Comparison of ENCODE assay signal across 11 cellular contexts in the genomic region with DNA sequence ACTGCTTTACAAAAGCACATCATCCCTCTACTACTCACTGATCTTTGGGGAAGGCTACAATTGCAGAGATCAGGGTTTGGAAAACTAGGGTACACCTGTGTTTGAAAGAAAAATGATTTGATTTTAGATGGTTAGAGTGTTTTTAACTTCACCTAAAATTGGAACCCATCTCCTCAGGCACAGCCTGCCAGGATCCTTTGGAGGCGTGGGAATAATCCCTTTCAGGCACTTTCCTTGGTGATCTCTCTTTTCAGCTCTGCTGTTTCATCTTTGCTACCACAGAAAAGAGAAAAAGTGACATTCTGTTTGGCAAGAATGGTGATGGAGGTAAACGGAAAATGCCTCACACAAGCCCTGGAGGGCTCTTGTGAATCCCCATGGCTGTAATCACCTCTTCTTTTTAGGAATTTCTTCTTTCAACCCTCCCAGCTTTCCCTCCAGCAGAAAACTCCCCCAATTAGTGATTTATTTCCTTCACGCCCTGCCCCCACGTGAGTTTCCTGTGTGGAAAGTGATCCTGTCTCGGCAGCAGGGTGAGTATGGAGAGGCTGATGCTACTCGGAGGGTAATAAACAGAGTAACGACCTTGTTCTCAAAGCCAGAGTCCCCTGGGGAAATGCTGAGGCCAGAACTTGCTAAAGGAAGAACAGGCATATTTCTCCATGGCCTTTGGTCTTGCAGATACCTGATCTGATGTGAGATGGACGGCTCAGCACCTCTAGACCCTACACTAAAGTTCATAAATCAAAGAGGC.
"Had no signal": no experiment of that assay in that cellular context is flagged by ENCODE, and none has a peak within 500 bp of the region (broad histone marks: within the 10 kb centered on the region; RNA-seq: fewer than 3 reads in every experiment).

No MANE protein-coding gene starts in this region.

- H3K27ac Mint-ChIP-seq: dendritic cell treated with granulocyte-macrophage colony-stimulating factor and Interleukin-4, amounts not matched to agents 40 ng/mL and 50 ng/mL, for 4 days; effector memory CD8-positive, alpha-beta T cell; progenitor cell of endocrine pancreas; T-helper 2 cell treated with Interferon-gamma antibody and Interleukin-4, amounts not matched to agents 5 μg/mL and 100 μg/mL, for 36 hours had no signal

- H3K4me3 Mint-ChIP-seq: dendritic cell treated with granulocyte-macrophage colony-stimulating factor and Interleukin-4, amounts not matched to agents 40 ng/mL and 50 ng/mL, for 4 days; effector memory CD8-positive, alpha-beta T cell; T-helper 2 cell treated with Interferon-gamma antibody and Interleukin-4, amounts not matched to agents 5 μg/mL and 100 μg/mL, for 36 hours had no signal

- H3K27me3 ChIP-seq: body of pancreas had no signal

- DNase-seq: activated naive CD4-positive, alpha-beta T cell treated with anti-CD3 and anti-CD28 coated beads, Interleukin-2, amount 50 U/mL, for 16 hours; body of pancreas; effector memory CD8-positive, alpha-beta T cell; stimulated activated CD4-positive, alpha-beta T cell treated with anti-CD3 and anti-CD28 coated beads, Interleukin-12 subunit alpha, Interleukin-12 subunit beta, amount 100 ng/mL, for 4 hours; stimulated activated naive CD4-positive, alpha-beta T cell had no signal

- H3K4me1 ChIP-seq: body of pancreas, suprapubic skin had no signal

- H3K4me3 ChIP-seq: body of pancreas, suprapubic skin had no signal

- ATAC-seq: activated CD4-positive, CD25-positive, alpha-beta regulatory T cell treated with anti-CD3 and anti-CD28 coated beads, Interleukin-2, amount 50 U/mL, for 24 hours; body of pancreas; effector memory CD8-positive, alpha-beta T cell; sciatic nerve had no signal

- H3K9me3 ChIP-seq: body of pancreas, suprapubic skin had no signal

- H3K27ac ChIP-seq: body of pancreas, suprapubic skin had no signal

- H3K9me3 Mint-ChIP-seq: dendritic cell treated with granulocyte-macrophage colony-stimulating factor and Interleukin-4, amounts not matched to agents 40 ng/mL and 50 ng/mL, for 4 days; effector memory CD8-positive, alpha-beta T cell; T-helper 2 cell treated with Interferon-gamma antibody and Interleukin-4, amounts not matched to agents 5 μg/mL and 100 μg/mL, for 36 hours had no signal

- H3K36me3 ChIP-seq: suprapubic skin had no signal
